ENCODE assay signal across 15 cellular contexts in the genomic region with DNA sequence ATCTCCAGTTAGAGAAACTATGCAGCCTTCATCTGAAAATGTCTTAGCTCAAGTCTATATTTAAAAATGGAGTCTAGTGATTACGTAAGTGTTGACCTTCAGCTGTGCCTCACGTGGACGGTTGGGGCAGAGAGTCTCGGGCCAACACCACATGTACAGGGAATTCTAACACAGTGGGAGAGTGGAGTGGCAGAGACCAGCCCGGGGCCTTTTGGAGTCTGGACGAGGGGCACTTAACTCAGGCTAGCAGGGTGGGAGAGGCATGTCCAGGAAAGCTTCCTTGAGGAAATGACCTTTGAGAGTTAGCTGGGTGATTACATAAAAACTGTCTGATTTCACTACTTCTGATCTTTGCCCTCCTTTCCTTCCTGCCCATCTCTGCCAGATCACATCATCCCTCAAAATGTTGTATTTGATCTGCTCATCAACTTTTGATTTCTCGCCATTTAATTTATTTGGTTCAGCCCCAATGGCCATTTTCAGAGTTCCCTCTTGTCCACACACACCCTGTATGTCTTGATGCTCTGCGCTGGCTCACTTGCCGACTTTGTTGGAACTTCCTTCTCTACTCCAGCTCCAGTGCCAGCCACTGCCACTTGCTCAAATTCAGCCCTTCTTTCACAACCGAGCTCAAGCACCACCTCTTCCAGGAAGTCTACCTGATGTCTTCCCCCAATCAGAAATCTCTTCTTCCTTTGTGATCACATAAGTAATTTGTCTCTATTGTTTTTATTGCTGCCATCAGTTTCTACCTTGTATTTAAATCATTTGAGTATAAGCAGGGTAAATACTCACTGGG. TPM values are rescaled to one million over a fixed set of nuclear protein-coding genes. Genes with fewer than 3 reads are reported as not detected.
DNase-seq lines count a peak whose midpoint lies in the region; TF ChIP-seq lines count a peak whose summit lies in the region.
"Had no signal": no experiment of that assay in that cellular context is flagged by ENCODE, and none has a peak within 500 bp of the region (broad histone marks: within the 10 kb centered on the region; RNA-seq: fewer than 3 reads in every experiment).

No MANE protein-coding gene starts in this region.

- no peak overlapping the region for H2BK120ac ChIP-seq in mesenchymal stem cell (ENCODE audit: low read depth, low read length)

- H3K9me3 ChIP-seq in esophagus squamous epithelium (no peaks in the 10 kb centered on the region), mesenchymal stem cell (ENCODE audit: control insufficient read depth, low read length) (no peaks in the 10 kb centered on the region)
- H3K9me3 ChIP-seq: thoracic aorta had no signal

- 73 to 83% methylated on average over 10 of the region's 10 CpGs for WGBS in esophagus squamous epithelium, 2 donors
- 92% methylated on average over 10 of the region's 10 CpGs for WGBS in mesenchymal stem cell

- H3K4me1 Mint-ChIP-seq in activated naive CD4-positive, alpha-beta T cell treated with anti-CD3 and anti-CD28 coated beads, Interleukin-2, amount 50 U/mL, for 24 hours = peaks cover 23% of the 10 kb centered on the region
- H3K4me1 Mint-ChIP-seq in type B pancreatic cell (ENCODE audit: unreplicated experiment) = peaks cover 9% of the 10 kb centered on the region

- no peak for TF ChIP-seq POLR2A in esophagus squamous epithelium (IDR thresholded peaks at IDR 0.05)

- peak overlapping the region in 3 of 4 donors; percentile 17 to 83 (median 41) for H3K27ac ChIP-seq in esophagus squamous epithelium
- no peak overlapping the region for H3K27ac ChIP-seq in mesenchymal stem cell (ENCODE audit: low read length, poor library complexity, severe bottlenecking)
- H3K27ac ChIP-seq: brain microvascular endothelial cell, VCaP had no signal

- H3K36me3 Mint-ChIP-seq in activated naive CD4-positive, alpha-beta T cell treated with anti-CD3 and anti-CD28 coated beads, Interleukin-2, amount 50 U/mL, for 24 hours = peaks cover 10% of the 10 kb centered on the region
- peaks cover 15% of the 10 kb centered on the region for H3K36me3 Mint-ChIP-seq in type B pancreatic cell

- H2AFZ ChIP-seq in mesenchymal stem cell (ENCODE audit: low read depth, low read length) = no peak overlapping the region

- no peak overlapping the region for H4K91ac ChIP-seq in mesenchymal stem cell (ENCODE audit: low read length)

- no peak for TF ChIP-seq CTCF in esophagus squamous epithelium (IDR thresholded peaks at IDR 0.05)
- TF ChIP-seq CTCF in type B pancreatic cell (conservative IDR thresholded peaks at IDR 0.05) = no peak

- peak overlapping the region; percentile 93 for H3K9ac ChIP-seq in mesenchymal stem cell (ENCODE audit: low read length)

- H3K4me2 ChIP-seq in mesenchymal stem cell (ENCODE audit: low read length, poor library complexity, severe bottlenecking) = no peak overlapping the region

- H2BK12ac ChIP-seq in mesenchymal stem cell (ENCODE audit: low read length in 2 of 2) = no peak overlapping the region

- H3K4me1 ChIP-seq in esophagus squamous epithelium (peaks cover 0 to 33% (median 20%) of the 10 kb centered on the region in 3 donors), mesenchymal stem cell (ENCODE audit: control insufficient read depth, insufficient read depth, low read depth, low read length) (peaks cover 2% of the 10 kb centered on the region)

- H3K79me1 ChIP-seq in mesenchymal stem cell (replicated peaks; ENCODE audit: low read length, poor library complexity, severe bottlenecking) = peaks cover 19% of the 10 kb centered on the region

- no peak overlapping the region for H2BK5ac ChIP-seq in mesenchymal stem cell (ENCODE audit: low read depth, low read length, poor library complexity, severe bottlenecking)

- H3K9me3 Mint-ChIP-seq in activated naive CD4-positive, alpha-beta T cell treated with anti-CD3 and anti-CD28 coated beads, Interleukin-2, amount 50 U/mL, for 24 hours = no peaks in the 10 kb centered on the region
- H3K9me3 Mint-ChIP-seq in type B pancreatic cell = no peaks in the 10 kb centered on the region

- no peak overlapping the region for H3K18ac ChIP-seq in mesenchymal stem cell (ENCODE audit: low read depth in 1 of 2, low read length in 2 of 2)

- intact Hi-C loops in esophagus squamous epithelium (cut with DNase I) = no loop called here

- H3K4me3 ChIP-seq in esophagus squamous epithelium (no peak overlapping the region), mesenchymal stem cell (ENCODE audit: insufficient read depth in 1 of 2, low read depth in 1 of 2, low read length in 2 of 2) (no peak overlapping the region)
- H3K4me3 ChIP-seq: thoracic aorta had no signal

- peak overlapping the region; percentile 19 for H3K27ac Mint-ChIP-seq in activated naive CD4-positive, alpha-beta T cell treated with anti-CD3 and anti-CD28 coated beads, Interleukin-2, amount 50 U/mL, for 24 hours
- H3K27ac Mint-ChIP-seq in type B pancreatic cell = no peak overlapping the region

- H2BK15ac ChIP-seq in mesenchymal stem cell (ENCODE audit: low read depth, poor library complexity, severe bottlenecking) = no peak overlapping the region

- H3K23ac ChIP-seq in mesenchymal stem cell (ENCODE audit: low read length in 2 of 2) = no peak overlapping the region

- H3K36me3 ChIP-seq in esophagus squamous epithelium = peaks cover 0 to 19% (median 0%) of the 10 kb centered on the region in 3 donors
- peaks cover 0 to 13% of the 10 kb centered on the region in 2 experiments for H3K36me3 ChIP-seq in mesenchymal stem cell (ENCODE audit: control insufficient read depth in 1 of 2, insufficient read depth in 2 of 2, low read depth in 1 of 2, low read length in 2 of 2)

- H2AK5ac ChIP-seq in mesenchymal stem cell (ENCODE audit: low read length, severe bottlenecking) = no peak overlapping the region

- H3K27me3 ChIP-seq in esophagus squamous epithelium = no peaks in the 10 kb centered on the region
- no peaks in the 10 kb centered on the region for H3K27me3 ChIP-seq in mesenchymal stem cell (ENCODE audit: control insufficient read depth in 1 of 2, insufficient read depth in 1 of 2, low read length in 2 of 2)
- H3K27me3 ChIP-seq: brain microvascular endothelial cell had no signal

- DNase-seq in activated naive CD4-positive, alpha-beta T cell (lab: John Stamatoyannopoulos, UW) = no peak
- DNase-seq in esophagus squamous epithelium (lab: John Stamatoyannopoulos, UW) (no peak), mesenchymal stem cell (no peak), type B pancreatic cell (ENCODE audit: extremely low spot score, unreplicated experiment) (no peak), HuH-7.5 (ENCODE audit: low spot score) (no peak), NCI-H345 treated with DMSO at 0.1 percent for 48 hours (lab: John Stamatoyannopoulos, UW; ENCODE audit: unreplicated experiment) (no peak)
- no peak for DNase-seq in activated CD8-positive, alpha-beta memory T cell treated with anti-CD3 and anti-CD28 coated beads for 24 hours
- DNase-seq: activated T-cell treated with anti-CD3 and anti-CD28 coated beads for 4 hours, brain microvascular endothelial cell, DND-41, NCI-H1092, NCI-H524 had no signal

- no peak overlapping the region for H3K4ac ChIP-seq in mesenchymal stem cell (ENCODE audit: low read depth in 1 of 2, low read length in 2 of 2)

- no peak overlapping the region for H3K14ac ChIP-seq in mesenchymal stem cell (ENCODE audit: low read length in 2 of 2)

- no peaks in the 10 kb centered on the region for H3K27me3 Mint-ChIP-seq in activated naive CD4-positive, alpha-beta T cell treated with anti-CD3 and anti-CD28 coated beads, Interleukin-2, amount 50 U/mL, for 24 hours
- no peaks in the 10 kb centered on the region for H3K27me3 Mint-ChIP-seq in type B pancreatic cell

- H3K4me3 Mint-ChIP-seq in activated naive CD4-positive, alpha-beta T cell treated with anti-CD3 and anti-CD28 coated beads, Interleukin-2, amount 50 U/mL, for 24 hours = no peak overlapping the region
- peak overlapping the region; percentile 16 for H3K4me3 Mint-ChIP-seq in type B pancreatic cell

- H4K8ac ChIP-seq in mesenchymal stem cell (ENCODE audit: low read length) = no peak overlapping the region

RNA-seq across cellular contexts. Expression of gene ARMC2, which starts 2.6 kb away (rescaled TPM):
- 1 to 10 TPM in 2 of 4 donors, under 1 TPM in 2; 0.27 to 4.1 (median 1.2) TPM for total RNA-seq in esophagus squamous epithelium
- polyA plus RNA-seq in mesenchymal stem cell (2013, experiment 1 of 2) = 3.1 TPM
- polyA plus RNA-seq in mesenchymal stem cell (2013, experiment 2 of 2) = 4.1 TPM
- 6.7 and 15.5 TPM in 2 replicates for total RNA-seq in type B pancreatic cell (ENCODE audit: low replicate concordance)
